In genomic region chr10:14391342-14391741, GRCh38 we compare ENCODE assay signal across 13 cellular contexts.
A peak's percentile ranks its signal among the peaks of the same experiment; 100 is the strongest.
DNase-seq lines count a peak whose midpoint lies in the region.
"Had no signal": no experiment of that assay in that cellular context is flagged by ENCODE, and none has a peak within 500 bp of the region (broad histone marks: within the 10 kb centered on the region; RNA-seq: fewer than 3 reads in every experiment).

No MANE protein-coding gene starts in this region.

- DNase-seq in NCI-H1694 treated with DMSO at 0.1 percent for 48 hours (lab: John Stamatoyannopoulos, UW): peak; percentile 49
- DNase-seq in NCI-H82 treated with DMSO at 0.1 percent for 48 hours (lab: John Stamatoyannopoulos, UW; ENCODE audit: unreplicated experiment): peak; percentile 87
- peak; percentile 69 for DNase-seq in cerebellum (ENCODE audit: low spot score)
- peak; percentile 71 for DNase-seq in superior temporal gyrus (ENCODE audit: extremely low spot score)
- DNase-seq in NOMO-1 treated with dmso at 0.1 percent for 144 hours (lab: John Stamatoyannopoulos, UW; ENCODE audit: unreplicated experiment): no peak
- DNase-seq in AML-193 (lab: John Stamatoyannopoulos, UW): no peak
- no peak for DNase-seq in activated T-helper 1 cell treated with anti-CD3 and anti-CD28 coated beads, Interleukin-12 subunit alpha, Interleukin-12 subunit beta, Interleukin-2, Interleukin-4 antibody, amounts not matched to agents 30 ng/mL and 10 ng/mL and 1 ng/mL, durations not matched to agents 14 hours and 24 hours and 36 hours (ENCODE audit: low spot score)
- DNase-seq: DMS153, HFFc6, NCI-H1092 treated with DMSO at 0.1 percent for 48 hours, NCI-H187 treated with DMSO at 0.1 percent for 48 hours, NCI-H526 treated with DMSO at 0.1 percent for 48 hours, PC-9 had no signal

- intact Hi-C loops in activated T-helper 1 cell treated with anti-CD3 and anti-CD28 coated beads, Interleukin-12 subunit alpha, Interleukin-12 subunit beta, Interleukin-2, Interleukin-4 antibody, amounts not matched to agents 30 ng/mL and 10 ng/mL and 1 ng/mL, durations not matched to agents 14 hours and 24 hours and 36 hours (cut with micrococcal nuclease): no loop called here

- H3K27ac Mint-ChIP-seq in activated T-helper 1 cell treated with anti-CD3 and anti-CD28 coated beads, Interleukin-12 subunit alpha, Interleukin-12 subunit beta, Interleukin-2, Interleukin-4 antibody, amounts not matched to agents 30 ng/mL and 10 ng/mL and 1 ng/mL, durations not matched to agents 14 hours and 24 hours and 36 hours: no peak overlapping the region
- H3K27ac Mint-ChIP-seq: HFFc6 had no signal

- H3K27me3 Mint-ChIP-seq in activated T-helper 1 cell treated with anti-CD3 and anti-CD28 coated beads, Interleukin-12 subunit alpha, Interleukin-12 subunit beta, Interleukin-2, Interleukin-4 antibody, amounts not matched to agents 30 ng/mL and 10 ng/mL and 1 ng/mL, durations not matched to agents 14 hours and 24 hours and 36 hours (ENCODE audit: insufficient read depth): peaks cover 43% of the 10 kb centered on the region

- no peak overlapping the region for H3K4me3 Mint-ChIP-seq in activated T-helper 1 cell treated with anti-CD3 and anti-CD28 coated beads, Interleukin-12 subunit alpha, Interleukin-12 subunit beta, Interleukin-2, Interleukin-4 antibody, amounts not matched to agents 30 ng/mL and 10 ng/mL and 1 ng/mL, durations not matched to agents 14 hours and 24 hours and 36 hours
- H3K4me3 Mint-ChIP-seq: HFFc6 had no signal

- peaks cover 42% of the 10 kb centered on the region for H3K9me3 Mint-ChIP-seq in activated T-helper 1 cell treated with anti-CD3 and anti-CD28 coated beads, Interleukin-12 subunit alpha, Interleukin-12 subunit beta, Interleukin-2, Interleukin-4 antibody, amounts not matched to agents 30 ng/mL and 10 ng/mL and 1 ng/mL, durations not matched to agents 14 hours and 24 hours and 36 hours

- H3K36me3 Mint-ChIP-seq in activated T-helper 1 cell treated with anti-CD3 and anti-CD28 coated beads, Interleukin-12 subunit alpha, Interleukin-12 subunit beta, Interleukin-2, Interleukin-4 antibody, amounts not matched to agents 30 ng/mL and 10 ng/mL and 1 ng/mL, durations not matched to agents 14 hours and 24 hours and 36 hours (ENCODE audit: low read depth): no peaks in the 10 kb centered on the region

- peaks cover 21% of the 10 kb centered on the region for H3K4me1 Mint-ChIP-seq in activated T-helper 1 cell treated with anti-CD3 and anti-CD28 coated beads, Interleukin-12 subunit alpha, Interleukin-12 subunit beta, Interleukin-2, Interleukin-4 antibody, amounts not matched to agents 30 ng/mL and 10 ng/mL and 1 ng/mL, durations not matched to agents 14 hours and 24 hours and 36 hours (ENCODE audit: low read depth)

Comparison
In these comparisons a context has a peak if more than half of its experiments do, and no peak if none do; other contexts are left out.
1. DNase-seq: peak in NCI-H1694 treated with DMSO at 0.1 percent for 48 hours (single experiment), NCI-H82 treated with DMSO at 0.1 percent for 48 hours (single experiment), cerebellum (single experiment) and superior temporal gyrus (single experiment); none in NOMO-1 treated with dmso at 0.1 percent for 144 hours (single experiment), AML-193 (0 of 2) and activated T-helper 1 cell treated with anti-CD3 and anti-CD28 coated beads, Interleukin-12 subunit alpha, Interleukin-12 subunit beta, Interleukin-2, Interleukin-4 antibody, amounts not matched to agents 30 ng/mL and 10 ng/mL and 1 ng/mL, durations not matched to agents 14 hours and 24 hours and 36 hours (single experiment).